In genomic region chr12:88566430-88566829, GRCh38 we compare ENCODE assay signal across 1 cellular context.
TF ChIP-seq lines count a peak whose summit lies in the region.

No MANE protein-coding gene starts in this region.

TF ChIP-seq in H1, 55 proteins besides CTCF, POLR2A, EP300 and RAD21:
- TF ChIP-seq EGR1 (IDR thresholded peaks at IDR 0.05; ENCODE audit: borderline replicate concordance, low read depth, low read length) (no peak), E2F6 (IDR thresholded peaks at IDR 0.05) (no peak), ASH2L (IDR thresholded peaks at IDR 0.05; ENCODE audit: low read length) (no peak), CHD1 (IDR thresholded peaks at IDR 0.05; ENCODE audit: low read depth, low read length) (no peak), RBBP5 (IDR thresholded peaks at IDR 0.05; ENCODE audit: borderline replicate concordance, low read depth, low read length) (no peak), SIN3A (conservative IDR thresholded peaks at IDR 0.05 in 1 of 2, IDR thresholded peaks at IDR 0.05 in 1 of 2; ENCODE audit: low read depth in 1 of 2, low read length in 2 of 2) (no peak), CREB1 (IDR thresholded peaks at IDR 0.05) (no peak), PHF8 (conservative IDR thresholded peaks at IDR 0.05; ENCODE audit: low read depth, low read length) (no peak), YY1 (IDR thresholded peaks at IDR 0.05; ENCODE audit: low read depth, low read length) (no peak)
